In genomic region chr20:58895796-58896180, GRCh38 we compare ENCODE assay signal across 1 cellular context.
TF ChIP-seq lines count a peak whose summit lies in the region.

No MANE protein-coding gene starts in this region.

TF ChIP-seq in K562, 482 proteins besides CTCF, POLR2A, EP300 and RAD21:
- TF ChIP-seq, protein P1, sequence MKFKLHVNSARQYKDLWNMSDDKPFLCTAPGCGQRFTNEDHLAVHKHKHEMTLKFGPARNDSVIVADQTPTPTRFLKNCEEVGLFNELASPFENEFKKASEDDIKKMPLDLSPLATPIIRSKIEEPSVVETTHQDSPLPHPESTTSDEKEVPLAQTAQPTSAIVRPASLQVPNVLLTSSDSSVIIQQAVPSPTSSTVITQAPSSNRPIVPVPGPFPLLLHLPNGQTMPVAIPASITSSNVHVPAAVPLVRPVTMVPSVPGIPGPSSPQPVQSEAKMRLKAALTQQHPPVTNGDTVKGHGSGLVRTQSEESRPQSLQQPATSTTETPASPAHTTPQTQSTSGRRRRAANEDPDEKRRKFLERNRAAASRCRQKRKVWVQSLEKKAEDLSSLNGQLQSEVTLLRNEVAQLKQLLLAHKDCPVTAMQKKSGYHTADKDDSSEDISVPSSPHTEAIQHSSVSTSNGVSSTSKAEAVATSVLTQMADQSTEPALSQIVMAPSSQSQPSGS (CRISPR knock-in tag; IDR thresholded peaks at IDR 0.05) = no peak
- TF ChIP-seq PURB (CRISPR knock-in tag; IDR thresholded peaks at IDR 0.05; ENCODE audit: low read depth) (no peak), DLX4 (CRISPR knock-in tag; IDR thresholded peaks at IDR 0.05) (no peak), RHOXF2B (CRISPR knock-in tag; conservative IDR thresholded peaks at IDR 0.05) (no peak), HDAC2 (IDR thresholded peaks at IDR 0.05) (no peak), ZNF175 (CRISPR knock-in tag; IDR thresholded peaks at IDR 0.05; ENCODE audit: low read depth) (no peak), BRCA1 (IDR thresholded peaks at IDR 0.05) (no peak), BRCA1 (CRISPR knock-in tag; IDR thresholded peaks at IDR 0.05) (no peak), POLR2G (IDR thresholded peaks at IDR 0.05; ENCODE audit: low read depth, low read length) (0 out of 2 replicates have a peak, but pooled peaks have one; percentile 29), SRSF9 (IDR thresholded peaks at IDR 0.05; ENCODE audit: borderline replicate concordance, low read depth, low read length) (no peak), ZFP30 (CRISPR knock-in tag; IDR thresholded peaks at IDR 0.05; ENCODE audit: borderline replicate concordance) (no peak), RBFOX2 (IDR thresholded peaks at IDR 0.05; ENCODE audit: low read depth, low read length) (peak; percentile 22; the same call in 1 of the 2 replicates), RERE (CRISPR knock-in tag; IDR thresholded peaks at IDR 0.05; ENCODE audit: borderline replicate concordance) (no peak), TFAP4 (CRISPR knock-in tag; IDR thresholded peaks at IDR 0.05; ENCODE audit: borderline replicate concordance) (no peak)
- TF ChIP-seq, protein P2, sequence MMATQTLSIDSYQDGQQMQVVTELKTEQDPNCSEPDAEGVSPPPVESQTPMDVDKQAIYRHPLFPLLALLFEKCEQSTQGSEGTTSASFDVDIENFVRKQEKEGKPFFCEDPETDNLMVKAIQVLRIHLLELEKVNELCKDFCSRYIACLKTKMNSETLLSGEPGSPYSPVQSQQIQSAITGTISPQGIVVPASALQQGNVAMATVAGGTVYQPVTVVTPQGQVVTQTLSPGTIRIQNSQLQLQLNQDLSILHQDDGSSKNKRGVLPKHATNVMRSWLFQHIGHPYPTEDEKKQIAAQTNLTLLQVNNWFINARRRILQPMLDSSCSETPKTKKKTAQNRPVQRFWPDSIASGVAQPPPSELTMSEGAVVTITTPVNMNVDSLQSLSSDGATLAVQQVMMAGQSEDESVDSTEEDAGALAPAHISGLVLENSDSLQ (IDR thresholded peaks at IDR 0.05) = no peak
